1 cellular context compared by ENCODE assay signal in genomic region chr9:126859111-126859510, GRCh38.
TF ChIP-seq lines count a peak whose summit lies in the region.

No MANE protein-coding gene starts in this region.

TF ChIP-seq in WTC11, 78 proteins besides CTCF, POLR2A, EP300 and RAD21 (continued from another document):
- TF ChIP-seq, protein P1, sequence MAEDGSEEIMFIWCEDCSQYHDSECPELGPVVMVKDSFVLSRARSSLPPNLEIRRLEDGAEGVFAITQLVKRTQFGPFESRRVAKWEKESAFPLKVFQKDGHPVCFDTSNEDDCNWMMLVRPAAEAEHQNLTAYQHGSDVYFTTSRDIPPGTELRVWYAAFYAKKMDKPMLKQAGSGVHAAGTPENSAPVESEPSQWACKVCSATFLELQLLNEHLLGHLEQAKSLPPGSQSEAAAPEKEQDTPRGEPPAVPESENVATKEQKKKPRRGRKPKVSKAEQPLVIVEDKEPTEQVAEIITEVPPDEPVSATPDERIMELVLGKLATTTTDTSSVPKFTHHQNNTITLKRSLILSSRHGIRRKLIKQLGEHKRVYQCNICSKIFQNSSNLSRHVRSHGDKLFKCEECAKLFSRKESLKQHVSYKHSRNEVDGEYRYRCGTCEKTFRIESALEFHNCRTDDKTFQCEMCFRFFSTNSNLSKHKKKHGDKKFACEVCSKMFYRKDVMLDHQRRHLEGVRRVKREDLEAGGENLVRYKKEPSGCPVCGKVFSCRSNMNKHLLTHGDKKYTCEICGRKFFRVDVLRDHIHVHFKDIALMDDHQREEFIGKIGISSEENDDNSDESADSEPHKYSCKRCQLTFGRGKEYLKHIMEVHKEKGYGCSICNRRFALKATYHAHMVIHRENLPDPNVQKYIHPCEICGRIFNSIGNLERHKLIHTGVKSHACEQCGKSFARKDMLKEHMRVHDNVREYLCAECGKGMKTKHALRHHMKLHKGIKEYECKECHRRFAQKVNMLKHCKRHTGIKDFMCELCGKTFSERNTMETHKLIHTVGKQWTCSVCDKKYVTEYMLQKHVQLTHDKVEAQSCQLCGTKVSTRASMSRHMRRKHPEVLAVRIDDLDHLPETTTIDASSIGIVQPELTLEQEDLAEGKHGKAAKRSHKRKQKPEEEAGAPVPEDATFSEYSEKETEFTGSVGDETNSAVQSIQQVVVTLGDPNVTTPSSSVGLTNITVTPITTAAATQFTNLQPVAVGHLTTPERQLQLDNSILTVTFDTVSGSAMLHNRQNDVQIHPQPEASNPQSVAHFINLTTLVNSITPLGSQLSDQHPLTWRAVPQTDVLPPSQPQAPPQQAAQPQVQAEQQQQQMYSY (CRISPR knock-in tag; IDR thresholded peaks at IDR 0.05): no peak
- TF ChIP-seq, protein P2, sequence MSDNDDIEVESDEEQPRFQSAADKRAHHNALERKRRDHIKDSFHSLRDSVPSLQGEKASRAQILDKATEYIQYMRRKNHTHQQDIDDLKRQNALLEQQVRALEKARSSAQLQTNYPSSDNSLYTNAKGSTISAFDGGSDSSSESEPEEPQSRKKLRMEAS (CRISPR knock-in tag; IDR thresholded peaks at IDR 0.05): no peak
- no peak for TF ChIP-seq ZNF121 (CRISPR knock-in tag; IDR thresholded peaks at IDR 0.05)
